Comparison of ENCODE assay signal across 28 cellular contexts in genomic region chr19:15843186-15843585, GRCh38. TPM values are rescaled to one million over a fixed set of nuclear protein-coding genes. Genes with fewer than 3 reads are reported as not detected.
DNase-seq lines count a peak whose midpoint lies in the region; ATAC-seq and TF ChIP-seq lines count a peak whose summit lies in the region.
"Had no signal": no experiment of that assay in that cellular context is flagged by ENCODE, and none has a peak within 500 bp of the region (broad histone marks: within the 10 kb centered on the region; RNA-seq: fewer than 3 reads in every experiment).

No MANE protein-coding gene starts in this region.

- no peaks in the 10 kb centered on the region for H3K27me3 Mint-ChIP-seq in CD4-positive, CD25-positive, alpha-beta regulatory T cell
- no peaks in the 10 kb centered on the region for H3K27me3 Mint-ChIP-seq in CD4-positive, alpha-beta memory T cell
- no peaks in the 10 kb centered on the region for H3K27me3 Mint-ChIP-seq in activated CD4-positive, alpha-beta memory T cell treated with anti-CD3 and anti-CD28 coated beads, Interleukin-2, amount 10 ng/mL, durations not matched to agents 7 days and 5 days
- no peaks in the 10 kb centered on the region for H3K27me3 Mint-ChIP-seq in effector memory CD8-positive, alpha-beta T cell

- no peak overlapping the region for H3K27ac ChIP-seq in CD4-positive, CD25-positive, alpha-beta regulatory T cell (ENCODE audit: insufficient read depth, low read length, poor library complexity, severe bottlenecking)
- H3K27ac ChIP-seq in CD4-positive, alpha-beta memory T cell (ENCODE audit: low read depth, low read length): no peak overlapping the region
- H3K27ac ChIP-seq in adrenal gland: no peak overlapping the region
- H3K27ac ChIP-seq: brain microvascular endothelial cell, neural progenitor cell, pancreas, upper lobe of right lung had no signal

- H3K4me1 ChIP-seq in CD4-positive, CD25-positive, alpha-beta regulatory T cell (ENCODE audit: control insufficient read depth, insufficient read depth, low read length, poor library complexity, severe bottlenecking): peaks cover 27% of the 10 kb centered on the region
- peaks cover 51% of the 10 kb centered on the region for H3K4me1 ChIP-seq in CD4-positive, alpha-beta memory T cell (ENCODE audit: insufficient read depth, low read length)
- H3K4me1 ChIP-seq in adrenal gland (replicated peaks in 1 of 2): no peaks in the 10 kb centered on the region
- H3K4me1 ChIP-seq: neural progenitor cell, pancreas had no signal

- 44 to 59% (median 52%) methylated on average over 3 of the region's 3 CpGs for WGBS in adrenal gland, 4 donors

- TF ChIP-seq CTCF in adrenal gland (IDR thresholded peaks at IDR 0.05): no peak

- H3K4me3 ChIP-seq in CD4-positive, CD25-positive, alpha-beta regulatory T cell (ENCODE audit: low read depth, low read length): no peak overlapping the region
- H3K4me3 ChIP-seq in CD4-positive, alpha-beta memory T cell (ENCODE audit: low read length in 2 of 2): no peak overlapping the region
- no peak overlapping the region for H3K4me3 ChIP-seq in adrenal gland
- H3K4me3 ChIP-seq: BLaER1 treated with 17β-estradiol and CSF1 and Interleukin-3, amounts not matched to agents 10 nM and 100 nM; neural progenitor cell; pancreas; upper lobe of right lung had no signal

- H3K36me3 Mint-ChIP-seq in CD4-positive, CD25-positive, alpha-beta regulatory T cell: no peaks in the 10 kb centered on the region
- no peaks in the 10 kb centered on the region for H3K36me3 Mint-ChIP-seq in CD4-positive, alpha-beta memory T cell
- H3K36me3 Mint-ChIP-seq in activated CD4-positive, alpha-beta memory T cell treated with anti-CD3 and anti-CD28 coated beads, Interleukin-2, amount 10 ng/mL, durations not matched to agents 7 days and 5 days (ENCODE audit: low read depth): peaks cover 2% of the 10 kb centered on the region
- no peaks in the 10 kb centered on the region for H3K36me3 Mint-ChIP-seq in effector memory CD8-positive, alpha-beta T cell (ENCODE audit: insufficient read depth)
- H3K36me3 Mint-ChIP-seq: memory B cell, neural progenitor cell had no signal

- no peaks in the 10 kb centered on the region for H3K9me3 Mint-ChIP-seq in CD4-positive, CD25-positive, alpha-beta regulatory T cell
- H3K9me3 Mint-ChIP-seq in CD4-positive, alpha-beta memory T cell: no peaks in the 10 kb centered on the region
- no peaks in the 10 kb centered on the region for H3K9me3 Mint-ChIP-seq in activated CD4-positive, alpha-beta memory T cell treated with anti-CD3 and anti-CD28 coated beads, Interleukin-2, amount 10 ng/mL, durations not matched to agents 7 days and 5 days
- H3K9me3 Mint-ChIP-seq in effector memory CD8-positive, alpha-beta T cell: no peaks in the 10 kb centered on the region
- H3K9me3 Mint-ChIP-seq: memory B cell had no signal

- POLR2A ChIA-PET in CD4-positive, alpha-beta memory T cell (lab: Charles Lee; ENCODE audit: partially characterized antibody): interaction anchor here (1.0 to 5.3 kb wide), 3 partner anchors 8 to 481 kb away, joined by 3 to 50 read pairs (median 3); partner anchors contain the start of gene KLF2
- POLR2A ChIA-PET in activated CD4-positive, alpha-beta memory T cell treated with anti-CD3 and anti-CD28 coated beads, Interleukin-2, amount 10 ng/mL, durations not matched to agents 7 days and 5 days (lab: Charles Lee): interaction anchor here (1.2 to 1.9 kb wide), 2 partner anchors 227 to 376 kb away, joined by 3 to 4 read pairs; no protein-coding TSS in a partner anchor

- no peaks in the 10 kb centered on the region for H3K9me3 ChIP-seq in CD4-positive, CD25-positive, alpha-beta regulatory T cell (ENCODE audit: control insufficient read depth in 2 of 2, low read length in 2 of 2)
- no peaks in the 10 kb centered on the region for H3K9me3 ChIP-seq in CD4-positive, alpha-beta memory T cell (ENCODE audit: control insufficient read depth in 1 of 2, low read length in 2 of 2)
- no peaks in the 10 kb centered on the region for H3K9me3 ChIP-seq in adrenal gland (replicated peaks in 1 of 3)
- H3K9me3 ChIP-seq: pancreas, upper lobe of right lung had no signal

- no peak for ATAC-seq in CD4-positive, CD25-positive, alpha-beta regulatory T cell (ENCODE audit: low read depth in 2 of 2)
- ATAC-seq in effector memory CD8-positive, alpha-beta T cell (replicated peaks): no peak
- ATAC-seq: left colon; pancreas; stimulated activated naive CD8-positive, alpha-beta T cell treated with anti-CD3 and anti-CD28 coated beads, Interleukin-15, Interleukin-2, amounts not matched to agents 100 U/mL and 50 U/mL, for 24 hours had no signal

- intact Hi-C loops in CD4-positive, alpha-beta memory T cell (cut with micrococcal nuclease): no loop called here
- intact Hi-C loops in adrenal gland (cut with DNase I): no loop called here

- H3K4me3 Mint-ChIP-seq in CD4-positive, CD25-positive, alpha-beta regulatory T cell: peak overlapping the region in 3 of 4 donors; percentile 26 to 64 (median 54)
- peak overlapping the region in 7 of 8 donors; percentile 23 to 82 (median 65) for H3K4me3 Mint-ChIP-seq in CD4-positive, alpha-beta memory T cell
- no peak overlapping the region for H3K4me3 Mint-ChIP-seq in activated CD4-positive, alpha-beta memory T cell treated with anti-CD3 and anti-CD28 coated beads, Interleukin-2, amount 10 ng/mL, durations not matched to agents 7 days and 5 days
- H3K4me3 Mint-ChIP-seq in effector memory CD8-positive, alpha-beta T cell: peak overlapping the region; percentile 21 to 51
- H3K4me3 Mint-ChIP-seq: H9, memory B cell, neural progenitor cell had no signal

- DNase-seq in CD4-positive, CD25-positive, alpha-beta regulatory T cell: peak in 1 of 3 donors; percentile 29
- DNase-seq in CD4-positive, alpha-beta memory T cell: peak in 4 of 5 donors; percentile 7 to 35 (median 26)
- DNase-seq in activated CD4-positive, alpha-beta memory T cell treated with anti-CD3 and anti-CD28 coated beads, Interleukin-2, amount 10 ng/mL, durations not matched to agents 7 days and 5 days: no peak
- no peak for DNase-seq in effector memory CD8-positive, alpha-beta T cell
- DNase-seq in SKM-1 (lab: John Stamatoyannopoulos, UW; ENCODE audit: unreplicated experiment) (no peak), adrenal gland (no peak), NCI-H2107 (lab: John Stamatoyannopoulos, UW) (no peak)
- DNase-seq: activated effector memory CD4-positive, alpha-beta T cell treated with anti-CD3 and anti-CD28 coated beads, Interleukin-2, amount 50 U/mL, for 16 hours; amygdala; brain microvascular endothelial cell; Calu3; H9; KG1; left colon; MM.1S; NCI-H2081 treated with DMSO at 0.1 percent for 48 hours; NCI-H82; retina; SIG-M5; stimulated activated naive CD8-positive, alpha-beta T cell treated with anti-CD3 and anti-CD28 coated beads, Interleukin-15, Interleukin-2, amounts not matched to agents 100 U/mL and 50 U/mL, for 24 hours; T1000 had no signal

- TF ChIP-seq POLR2A in adrenal gland (IDR thresholded peaks at IDR 0.05): no peak

- no peaks in the 10 kb centered on the region for H3K36me3 ChIP-seq in CD4-positive, CD25-positive, alpha-beta regulatory T cell (ENCODE audit: control insufficient read depth, insufficient read depth, low read length)
- no peaks in the 10 kb centered on the region for H3K36me3 ChIP-seq in CD4-positive, alpha-beta memory T cell (ENCODE audit: insufficient read depth, low read length)
- no peaks in the 10 kb centered on the region for H3K36me3 ChIP-seq in adrenal gland (replicated peaks in 1 of 2)
- H3K36me3 ChIP-seq: BLaER1 treated with 17β-estradiol and CSF1 and Interleukin-3, amounts not matched to agents 10 nM and 100 nM; brain microvascular endothelial cell; neural progenitor cell; pancreas; upper lobe of right lung had no signal

- peak overlapping the region; percentile 37 to 78 (median 65) for H3K27ac Mint-ChIP-seq in CD4-positive, CD25-positive, alpha-beta regulatory T cell
- H3K27ac Mint-ChIP-seq in CD4-positive, alpha-beta memory T cell: peak overlapping the region; percentile 38 to 92 (median 87)
- peak overlapping the region; percentile 74 for H3K27ac Mint-ChIP-seq in activated CD4-positive, alpha-beta memory T cell treated with anti-CD3 and anti-CD28 coated beads, Interleukin-2, amount 10 ng/mL, durations not matched to agents 7 days and 5 days
- H3K27ac Mint-ChIP-seq in effector memory CD8-positive, alpha-beta T cell: peak overlapping the region in 1 of 2 donors; percentile 81
- H3K27ac Mint-ChIP-seq: H9, memory B cell, neural progenitor cell had no signal

- no peaks in the 10 kb centered on the region for H3K27me3 ChIP-seq in CD4-positive, CD25-positive, alpha-beta regulatory T cell (ENCODE audit: control insufficient read depth, insufficient read depth, low read length)
- no peaks in the 10 kb centered on the region for H3K27me3 ChIP-seq in CD4-positive, alpha-beta memory T cell (ENCODE audit: insufficient read depth, low read length)
- H3K27me3 ChIP-seq in adrenal gland: no peaks in the 10 kb centered on the region
- H3K27me3 ChIP-seq: BLaER1 treated with 17β-estradiol and CSF1 and Interleukin-3, amounts not matched to agents 10 nM and 100 nM; brain microvascular endothelial cell; neural progenitor cell; pancreas; upper lobe of right lung had no signal

- H3K4me1 Mint-ChIP-seq in CD4-positive, CD25-positive, alpha-beta regulatory T cell: peaks cover 6 to 55% (median 32%) of the 10 kb centered on the region in 4 donors
- H3K4me1 Mint-ChIP-seq in CD4-positive, alpha-beta memory T cell: peaks cover 30 to 62% (median 46%) of the 10 kb centered on the region in 4 donors
- peaks cover 35% of the 10 kb centered on the region for H3K4me1 Mint-ChIP-seq in activated CD4-positive, alpha-beta memory T cell treated with anti-CD3 and anti-CD28 coated beads, Interleukin-2, amount 10 ng/mL, durations not matched to agents 7 days and 5 days
- H3K4me1 Mint-ChIP-seq in effector memory CD8-positive, alpha-beta T cell (ENCODE audit: low read depth in 2 of 2): peaks cover 34 to 39% of the 10 kb centered on the region in 2 donors
- H3K4me1 Mint-ChIP-seq: H9, memory B cell, neural progenitor cell had no signal

- CTCF ChIA-PET in CD4-positive, alpha-beta memory T cell (lab: Charles Lee; ENCODE audit: partially characterized antibody): interaction anchor here (0.6 to 2.6 kb wide), 3 partner anchors 13 to 83 kb away, joined by 3 to 13 read pairs (median 5); no protein-coding TSS in a partner anchor
- CTCF ChIA-PET in activated CD4-positive, alpha-beta memory T cell treated with anti-CD3 and anti-CD28 coated beads, Interleukin-2, amount 10 ng/mL, durations not matched to agents 7 days and 5 days (lab: Charles Lee): no interaction called here

RNA-seq across cellular contexts. Expression of gene OR10H1, which starts 27.7 kb away (rescaled TPM):
- not detected for total RNA-seq in CD4-positive, CD25-positive, alpha-beta regulatory T cell
- not detected for polyA plus RNA-seq in CD4-positive, CD25-positive, alpha-beta regulatory T cell
- total RNA-seq in CD4-positive, alpha-beta memory T cell: not detected
- polyA plus RNA-seq in CD4-positive, alpha-beta memory T cell: not detected
- total RNA-seq in activated CD4-positive, alpha-beta memory T cell treated with anti-CD3 and anti-CD28 coated beads, Interleukin-2, amount 10 ng/mL, durations not matched to agents 7 days and 5 days: not detected
- not detected for total RNA-seq in adrenal gland
- not detected for polyA plus RNA-seq in adrenal gland
- total RNA-seq: H9, skeletal muscle tissue, temporal lobe, upper lobe of right lung had no signal
- polyA plus RNA-seq: pancreas had no signal

RNA-seq across cellular contexts. Expression of gene CYP4F2, which starts 54.7 kb away (rescaled TPM):
- not detected for total RNA-seq in CD4-positive, CD25-positive, alpha-beta regulatory T cell
- not detected for polyA plus RNA-seq in CD4-positive, CD25-positive, alpha-beta regulatory T cell
- not detected for total RNA-seq in CD4-positive, alpha-beta memory T cell
- polyA plus RNA-seq in CD4-positive, alpha-beta memory T cell: not detected
- total RNA-seq in activated CD4-positive, alpha-beta memory T cell treated with anti-CD3 and anti-CD28 coated beads, Interleukin-2, amount 10 ng/mL, durations not matched to agents 7 days and 5 days: not detected
- not detected for total RNA-seq in adrenal gland
- polyA plus RNA-seq in adrenal gland: not detected
- total RNA-seq: Calu3, H9, skeletal muscle tissue, temporal lobe, upper lobe of right lung had no signal

RNA-seq across cellular contexts. Expression of gene OR10H5, which starts 55.7 kb away (rescaled TPM):
- not detected for total RNA-seq in CD4-positive, CD25-positive, alpha-beta regulatory T cell
- not detected for polyA plus RNA-seq in CD4-positive, CD25-positive, alpha-beta regulatory T cell
- total RNA-seq in CD4-positive, alpha-beta memory T cell: not detected
- polyA plus RNA-seq in CD4-positive, alpha-beta memory T cell: not detected
- not detected for total RNA-seq in activated CD4-positive, alpha-beta memory T cell treated with anti-CD3 and anti-CD28 coated beads, Interleukin-2, amount 10 ng/mL, durations not matched to agents 7 days and 5 days
- not detected for total RNA-seq in adrenal gland
- polyA plus RNA-seq in adrenal gland: not detected
- total RNA-seq: Calu3, H9, left colon, pancreas, skeletal muscle tissue, temporal lobe, upper lobe of right lung had no signal

Comparison
In these comparisons a context has a peak if more than half of its experiments do, and no peak if none do; other contexts are left out.
1. DNase-seq: peak in CD4-positive, alpha-beta memory T cell (4 of 5); none in activated CD4-positive, alpha-beta memory T cell treated with anti-CD3 and anti-CD28 coated beads, Interleukin-2, amount 10 ng/mL, durations not matched to agents 7 days and 5 days (single experiment), effector memory CD8-positive, alpha-beta T cell (0 of 3), SKM-1 (single experiment), adrenal gland (0 of 7) and NCI-H2107 (single experiment).